ENCODE assay signal across 1 cellular context in genomic region chr20:24469116-24470030, GRCh38.
TF ChIP-seq lines count a peak whose summit lies in the region.

Gene SYNDIG1 (plus strand): TSS chr20:24469629. CDS start chr20:24543098, 73,469 bp downstream.

TF ChIP-seq in H1, 55 proteins besides CTCF, POLR2A, EP300 and RAD21 (continued from another document):
- TF ChIP-seq BRCA1 (IDR thresholded peaks at IDR 0.05; ENCODE audit: low read depth, low read length) = no peak
- TF ChIP-seq TEAD4 (IDR thresholded peaks at IDR 0.05; ENCODE audit: low read depth, low read length) = peak; percentile 66
- TF ChIP-seq KDM4A (IDR thresholded peaks at IDR 0.05; ENCODE audit: low read depth, low read length, severe bottlenecking) = peak; percentile 75
- TF ChIP-seq SIRT6 (IDR thresholded peaks at IDR 0.05; ENCODE audit: low read length) = no peak
- TF ChIP-seq RBBP5 (IDR thresholded peaks at IDR 0.05; ENCODE audit: borderline replicate concordance, low read depth, low read length) = no peak
- TF ChIP-seq NRF1 (IDR thresholded peaks at IDR 0.05; ENCODE audit: low read depth, low read length) = no peak
- TF ChIP-seq POU5F1 (IDR thresholded peaks at IDR 0.05; ENCODE audit: low read depth, low read length) = no peak
- peak; percentile 67; the same call in 1 of the 2 replicates for TF ChIP-seq EGR1 (IDR thresholded peaks at IDR 0.05; ENCODE audit: borderline replicate concordance, low read depth, low read length)
- no peak for TF ChIP-seq CBX8 (IDR thresholded peaks at IDR 0.05; ENCODE audit: borderline replicate concordance, low read depth, low read length)
- no peak for TF ChIP-seq CBX5 (IDR thresholded peaks at IDR 0.05; ENCODE audit: low read depth, low read length)
- no peak for TF ChIP-seq SAP30 (IDR thresholded peaks at IDR 0.05; ENCODE audit: insufficient read depth, insufficient replicate concordance, low read length)
- TF ChIP-seq SIN3A (conservative IDR thresholded peaks at IDR 0.05 in 1 of 2, IDR thresholded peaks at IDR 0.05 in 1 of 2; ENCODE audit: low read depth in 1 of 2, low read length in 2 of 2) = peak in 1 of 2 experiments; percentile 31; a peak in 1 of 4 replicates
- TF ChIP-seq ATF2 (IDR thresholded peaks at IDR 0.05; ENCODE audit: low read length) = no peak
- TF ChIP-seq RFX5 (IDR thresholded peaks at IDR 0.05; ENCODE audit: borderline replicate concordance, low read depth, low read length) = no peak
- TF ChIP-seq FOSL1 (IDR thresholded peaks at IDR 0.05; ENCODE audit: insufficient read depth, low read depth, low read length) = no peak
- TF ChIP-seq SP1 (IDR thresholded peaks at IDR 0.05; ENCODE audit: low read depth, low read length) = 0 out of 2 replicates have a peak, but pooled peaks have one; percentile 53
- TF ChIP-seq JUN (IDR thresholded peaks at IDR 0.05; ENCODE audit: low read depth, low read length) = no peak
- TF ChIP-seq SP4 (IDR thresholded peaks at IDR 0.05; ENCODE audit: low read length) = no peak
- TF ChIP-seq CHD1 (IDR thresholded peaks at IDR 0.05; ENCODE audit: low read depth, low read length) = no peak
- no peak for TF ChIP-seq ZNF274 (IDR thresholded peaks at IDR 0.05; ENCODE audit: borderline replicate concordance, extremely low read depth, low read length)
- peak; percentile 28; the same call in 1 of the 2 replicates for TF ChIP-seq TBP (IDR thresholded peaks at IDR 0.05; ENCODE audit: low read depth, low read length)
- TF ChIP-seq HDAC2 (IDR thresholded peaks at IDR 0.05; ENCODE audit: borderline replicate concordance in 1 of 2, low read depth in 2 of 2, low read length in 2 of 2) = peak in 1 of 2 experiments; percentile 77; a peak in 1 of 4 replicates
- no peak for TF ChIP-seq USF2 (IDR thresholded peaks at IDR 0.05; ENCODE audit: low read length)
- no peak for TF ChIP-seq YY1 (IDR thresholded peaks at IDR 0.05; ENCODE audit: low read depth, low read length)
- TF ChIP-seq TAF1 (IDR thresholded peaks at IDR 0.05; ENCODE audit: low read depth, low read length) = peak; percentile 42; the same call in 1 of the 2 replicates
- no peak for TF ChIP-seq SRF (IDR thresholded peaks at IDR 0.05; ENCODE audit: low read depth, low read length)
